In the genomic region with DNA sequence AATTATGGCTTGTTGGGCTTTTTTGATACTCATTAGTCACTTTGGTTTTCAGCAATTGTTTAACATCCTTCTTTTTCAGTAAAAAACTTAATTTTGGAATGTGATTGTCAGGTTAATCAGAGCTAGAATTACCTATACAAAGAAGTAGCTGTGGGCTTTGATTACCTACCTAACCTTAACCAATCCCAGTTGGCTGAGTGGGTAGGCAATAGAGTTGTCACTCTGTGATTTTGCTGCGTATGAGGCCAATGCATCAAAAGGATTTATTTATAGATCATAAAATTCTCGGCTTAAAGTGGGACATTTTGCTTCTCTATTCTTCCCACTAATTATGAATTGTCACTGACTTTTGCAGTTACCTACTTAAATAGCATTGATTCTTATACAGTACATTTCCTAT, we compare ENCODE assay signal across 22 cellular contexts.
"Had no signal": no experiment of that assay in that cellular context is flagged by ENCODE, and none has a peak within 500 bp of the region (broad histone marks: within the 10 kb centered on the region; RNA-seq: fewer than 3 reads in every experiment).

No MANE protein-coding gene starts in this region.

- H3K4me1 ChIP-seq: colonic mucosa, esophagus muscularis mucosa, esophagus squamous epithelium, gastrocnemius medialis, gastroesophageal sphincter, heart left ventricle, heart right ventricle had no signal

- H3K27ac ChIP-seq: colonic mucosa, coronary artery, dorsolateral prefrontal cortex, epithelial cell of prostate, esophagus muscularis mucosa, esophagus squamous epithelium, gastrocnemius medialis, gastroesophageal sphincter, heart left ventricle, heart right ventricle had no signal

- H3K27me3 ChIP-seq: colonic mucosa, dorsolateral prefrontal cortex, esophagus muscularis mucosa, esophagus squamous epithelium, gastrocnemius medialis, gastroesophageal sphincter had no signal

- ATAC-seq: effector memory CD8-positive, alpha-beta T cell; esophagus mucosa; gastrocnemius medialis; gastroesophageal sphincter; heart left ventricle; heart right ventricle had no signal

- DNase-seq: colonic mucosa; cortex of kidney; dermis blood vessel endothelial cell; dorsolateral prefrontal cortex; effector CD4-positive, alpha-beta T cell; effector CD8-positive, alpha-beta T cell; effector memory CD4-positive, alpha-beta T cell; effector memory CD8-positive, alpha-beta T cell; endodermal cell; erythroblast; esophagus squamous epithelium; foreskin fibroblast; foreskin melanocyte; gastrocnemius medialis; glutamatergic neuron; heart left ventricle; heart right ventricle had no signal
